ENCODE assay signal across 2 cellular contexts in genomic region chr11:120133216-120134105, GRCh38.
TF ChIP-seq lines count a peak whose summit lies in the region.

No MANE protein-coding gene starts in this region.

TF ChIP-seq in HepG2, 621 proteins besides CTCF, POLR2A, EP300 and RAD21:
- TF ChIP-seq ZNF569 (CRISPR knock-in tag; IDR thresholded peaks at IDR 0.05; ENCODE audit: borderline replicate concordance) (no peak), TEF (CRISPR knock-in tag; IDR thresholded peaks at IDR 0.05) (no peak), U2AF1 (optimal IDR thresholded peaks at IDR 0.05; ENCODE audit: low read depth, low read length) (no peak), HOXD1 (CRISPR knock-in tag; IDR thresholded peaks at IDR 0.05) (no peak), TEAD2 (CRISPR knock-in tag; IDR thresholded peaks at IDR 0.05) (no peak), AFF4 (CRISPR knock-in tag; IDR thresholded peaks at IDR 0.05) (no peak), EED (CRISPR knock-in tag; IDR thresholded peaks at IDR 0.05) (no peak)
- TF ChIP-seq, protein P1, sequence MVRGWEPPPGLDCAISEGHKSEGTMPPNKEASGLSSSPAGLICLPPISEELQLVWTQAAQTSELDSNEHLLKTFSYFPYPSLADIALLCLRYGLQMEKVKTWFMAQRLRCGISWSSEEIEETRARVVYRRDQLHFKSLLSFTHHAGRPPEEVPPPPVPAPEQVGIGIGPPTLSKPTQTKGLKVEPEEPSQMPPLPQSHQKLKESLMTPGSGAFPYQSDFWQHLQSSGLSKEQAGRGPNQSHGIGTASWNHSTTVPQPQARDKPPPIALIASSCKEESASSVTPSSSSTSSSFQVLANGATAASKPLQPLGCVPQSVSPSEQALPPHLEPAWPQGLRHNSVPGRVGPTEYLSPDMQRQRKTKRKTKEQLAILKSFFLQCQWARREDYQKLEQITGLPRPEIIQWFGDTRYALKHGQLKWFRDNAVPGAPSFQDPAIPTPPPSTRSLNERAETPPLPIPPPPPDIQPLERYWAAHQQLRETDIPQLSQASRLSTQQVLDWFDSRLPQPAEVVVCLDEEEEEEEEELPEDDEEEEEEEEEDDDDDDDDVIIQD (CRISPR knock-in tag; IDR thresholded peaks at IDR 0.05; ENCODE audit: low read depth), result no peak
TF ChIP-seq in HepG2: peak in this region for 0.

TF ChIP-seq in H1, 55 proteins besides CTCF, POLR2A, EP300 and RAD21:
- no peak for TF ChIP-seq CHD7 (IDR thresholded peaks at IDR 0.05; ENCODE audit: insufficient replicate concordance, low read length)
- TF ChIP-seq MAX (IDR thresholded peaks at IDR 0.05), result no peak
- TF ChIP-seq CBX5 (IDR thresholded peaks at IDR 0.05; ENCODE audit: low read depth, low read length), result no peak
- TF ChIP-seq BCL11A (IDR thresholded peaks at IDR 0.05; ENCODE audit: low read depth in 2 of 2, low read length in 2 of 2), result no peak
- TF ChIP-seq, protein P2, sequence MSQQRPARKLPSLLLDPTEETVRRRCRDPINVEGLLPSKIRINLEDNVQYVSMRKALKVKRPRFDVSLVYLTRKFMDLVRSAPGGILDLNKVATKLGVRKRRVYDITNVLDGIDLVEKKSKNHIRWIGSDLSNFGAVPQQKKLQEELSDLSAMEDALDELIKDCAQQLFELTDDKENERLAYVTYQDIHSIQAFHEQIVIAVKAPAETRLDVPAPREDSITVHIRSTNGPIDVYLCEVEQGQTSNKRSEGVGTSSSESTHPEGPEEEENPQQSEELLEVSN (IDR thresholded peaks at IDR 0.05), result no peak
- TF ChIP-seq CBX8 (IDR thresholded peaks at IDR 0.05; ENCODE audit: borderline replicate concordance, low read depth, low read length), result no peak
- TF ChIP-seq TAF1 (IDR thresholded peaks at IDR 0.05; ENCODE audit: low read depth, low read length), result no peak
- TF ChIP-seq TBP (IDR thresholded peaks at IDR 0.05; ENCODE audit: low read depth, low read length), result no peak
